13 cellular contexts compared by ENCODE assay signal in the genomic region with DNA sequence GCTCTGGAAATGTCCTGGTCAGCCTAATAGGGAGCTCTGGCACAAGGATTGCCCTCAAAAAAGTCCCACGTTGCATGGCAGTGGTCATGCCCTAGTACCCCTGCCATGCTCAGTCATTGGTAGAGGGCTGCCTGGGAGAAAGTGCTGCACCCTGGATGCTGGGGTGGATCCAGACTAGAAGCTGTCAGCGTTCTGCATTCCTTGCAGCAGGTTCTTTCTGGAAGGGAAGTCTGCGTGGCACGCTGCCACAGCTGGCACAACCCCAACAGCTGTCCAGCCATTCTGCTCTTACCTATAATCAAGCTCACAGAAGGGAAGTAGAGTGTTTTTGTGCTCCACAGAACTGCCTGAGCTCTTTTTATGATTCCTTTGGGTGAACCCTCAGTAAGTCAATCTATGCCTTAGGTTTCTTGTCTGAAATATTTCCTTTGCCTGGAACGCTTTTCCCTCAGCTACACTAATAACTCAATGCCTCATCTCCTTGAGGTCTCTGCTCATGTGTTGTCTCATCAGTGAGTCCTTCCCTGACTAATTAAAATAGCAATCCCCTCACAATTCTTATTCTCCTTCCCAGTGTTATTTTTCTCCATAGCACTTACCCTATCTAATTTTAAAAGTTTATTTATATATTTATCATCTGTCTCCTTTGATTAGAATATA.
A peak's percentile ranks its signal among the peaks of the same experiment; 100 is the strongest.
DNase-seq lines count a peak whose midpoint lies in the region; ATAC-seq and TF ChIP-seq lines count a peak whose summit lies in the region.
"Had no signal": no experiment of that assay in that cellular context is flagged by ENCODE, and none has a peak within 500 bp of the region (broad histone marks: within the 10 kb centered on the region; RNA-seq: fewer than 3 reads in every experiment).

No MANE protein-coding gene starts in this region.

- H3K4me1 ChIP-seq in lung (ENCODE audit: control insufficient read depth in 2 of 2, insufficient read depth in 2 of 2, low read length in 2 of 2), result peaks cover 7 to 13% of the 10 kb centered on the region in 2 donors
- peaks cover 20 to 32% (median 23%) of the 10 kb centered on the region in 4 donors for H3K4me1 ChIP-seq in upper lobe of left lung

- no peak for TF ChIP-seq CTCF in cardiac fibroblast (IDR thresholded peaks at IDR 0.05; ENCODE audit: low read depth, low read length)
- TF ChIP-seq CTCF in lung (IDR thresholded peaks at IDR 0.05; ENCODE audit: control extremely low read depth, extremely low read depth), result no peak
- TF ChIP-seq CTCF in upper lobe of left lung (IDR thresholded peaks at IDR 0.05), result no peak
- TF ChIP-seq CTCF in nephron progenitor cell (IDR thresholded peaks at IDR 0.05), result no peak

- no peaks in the 10 kb centered on the region for H3K27me3 ChIP-seq in lung (ENCODE audit: control insufficient read depth, insufficient read depth)
- no peaks in the 10 kb centered on the region for H3K27me3 ChIP-seq in upper lobe of left lung

- no peak for TF ChIP-seq POLR2A in upper lobe of left lung (IDR thresholded peaks at IDR 0.05)

- no peaks in the 10 kb centered on the region for H3K9me3 ChIP-seq in lung (ENCODE audit: control insufficient read depth in 2 of 2, insufficient read depth in 1 of 2, low read length in 1 of 2)
- H3K9me3 ChIP-seq in upper lobe of left lung, result no peaks in the 10 kb centered on the region

- H3K27ac ChIP-seq in lung (ENCODE audit: low read depth in 1 of 2, low read length in 1 of 2) (peak overlapping the region in 1 of 2 donors; percentile 57), upper lobe of left lung (no peak overlapping the region)

- H3K9me3 Mint-ChIP-seq in nephron progenitor cell, result peaks cover 4% of the 10 kb centered on the region

- no peak overlapping the region for H3K4me3 Mint-ChIP-seq in nephron progenitor cell
- H3K4me3 Mint-ChIP-seq: activated CD8-positive, alpha-beta memory T cell treated with anti-CD3 and anti-CD28 coated beads, Interleukin-2, amount 10 ng/mL, durations not matched to agents 7 days and 5 days had no signal

- H3K36me3 Mint-ChIP-seq in nephron progenitor cell (ENCODE audit: low read depth), result peaks cover 5% of the 10 kb centered on the region

- H3K36me3 ChIP-seq in lung (ENCODE audit: control insufficient read depth in 2 of 2, insufficient read depth in 2 of 2, low read length in 2 of 2), result peaks cover 0 to 2% of the 10 kb centered on the region in 2 donors
- no peaks in the 10 kb centered on the region for H3K36me3 ChIP-seq in upper lobe of left lung

- peaks cover 4% of the 10 kb centered on the region for H3K27me3 Mint-ChIP-seq in nephron progenitor cell (ENCODE audit: low read depth, poor library complexity)
- H3K27me3 Mint-ChIP-seq: activated CD8-positive, alpha-beta memory T cell treated with anti-CD3 and anti-CD28 coated beads, Interleukin-2, amount 10 ng/mL, durations not matched to agents 7 days and 5 days had no signal

- no peaks in the 10 kb centered on the region for H3K4me1 Mint-ChIP-seq in nephron progenitor cell
- H3K4me1 Mint-ChIP-seq: activated CD8-positive, alpha-beta memory T cell treated with anti-CD3 and anti-CD28 coated beads, Interleukin-2, amount 10 ng/mL, durations not matched to agents 7 days and 5 days had no signal

- H3K27ac Mint-ChIP-seq in nephron progenitor cell, result no peak overlapping the region
- H3K27ac Mint-ChIP-seq: activated CD8-positive, alpha-beta memory T cell treated with anti-CD3 and anti-CD28 coated beads, Interleukin-2, amount 10 ng/mL, durations not matched to agents 7 days and 5 days had no signal

- H3K4me3 ChIP-seq in cardiac fibroblast (replicated peaks in 1 of 2; ENCODE audit: low read depth in 2 of 2, low read length in 2 of 2) (no peak overlapping the region), lung (no peak overlapping the region), upper lobe of left lung (no peak overlapping the region)

- DNase-seq in NCI-H446 (lab: John Stamatoyannopoulos, UW), result peak; percentile 19 to 64
- DNase-seq in NCI-H446 treated with DMSO at 0.1 percent for 48 hours (lab: John Stamatoyannopoulos, UW), result no peak
- DNase-seq in cardiac fibroblast (ENCODE audit: low read depth in 2 of 2), result peak; percentile 18 to 31
- DNase-seq in lung (ENCODE audit: low spot score), result peak; percentile 70
- peak; percentile 73 to 89 for DNase-seq in upper lobe of left lung
- DNase-seq in nephron progenitor cell, result no peak
- no peak for DNase-seq in cerebellar cortex (ENCODE audit: low spot score)
- no peak for DNase-seq in NCI-H524 (lab: John Stamatoyannopoulos, UW)
- DNase-seq: activated CD8-positive, alpha-beta memory T cell treated with anti-CD3 and anti-CD28 coated beads, Interleukin-2, amount 10 ng/mL, durations not matched to agents 7 days and 5 days; DMS153; NCI-H187 treated with DMSO at 0.1 percent for 48 hours; stimulated activated CD4-positive, alpha-beta T cell treated with anti-CD3 and anti-CD28 coated beads, Interleukin-2, amount 100 ng/mL, for 24 hours; stimulated activated naive CD4-positive, alpha-beta T cell had no signal

- ATAC-seq in lung (ENCODE audit: insufficient read depth, low FRiP score), result no peak
- peak; percentile 38 to 61 for ATAC-seq in upper lobe of left lung (ENCODE audit: low FRiP score in 2 of 2)
- ATAC-seq: activated CD8-positive, alpha-beta memory T cell treated with anti-CD3 and anti-CD28 coated beads, Interleukin-2, amount 10 ng/mL, durations not matched to agents 7 days and 5 days had no signal

- WGBS in lung, 2 donors, result 33 to 43% methylated on average over 5 of the region's 5 CpGs
- 28 to 35% methylated on average over 5 of the region's 5 CpGs for WGBS in upper lobe of left lung, 2 donors

- no peak for TF ChIP-seq EP300 in upper lobe of left lung (IDR thresholded peaks at IDR 0.05)

Comparison
In these comparisons a context has a peak if more than half of its experiments do, and no peak if none do; other contexts are left out.
1. DNase-seq: peak in NCI-H446 (2 of 2), cardiac fibroblast (2 of 2), lung (single experiment) and upper lobe of left lung (2 of 2); none in NCI-H446 treated with DMSO at 0.1 percent for 48 hours (single experiment), nephron progenitor cell (single experiment), cerebellar cortex (single experiment) and NCI-H524 (0 of 2).